Comparison of ENCODE assay signal across 8 cellular contexts in the genomic region with DNA sequence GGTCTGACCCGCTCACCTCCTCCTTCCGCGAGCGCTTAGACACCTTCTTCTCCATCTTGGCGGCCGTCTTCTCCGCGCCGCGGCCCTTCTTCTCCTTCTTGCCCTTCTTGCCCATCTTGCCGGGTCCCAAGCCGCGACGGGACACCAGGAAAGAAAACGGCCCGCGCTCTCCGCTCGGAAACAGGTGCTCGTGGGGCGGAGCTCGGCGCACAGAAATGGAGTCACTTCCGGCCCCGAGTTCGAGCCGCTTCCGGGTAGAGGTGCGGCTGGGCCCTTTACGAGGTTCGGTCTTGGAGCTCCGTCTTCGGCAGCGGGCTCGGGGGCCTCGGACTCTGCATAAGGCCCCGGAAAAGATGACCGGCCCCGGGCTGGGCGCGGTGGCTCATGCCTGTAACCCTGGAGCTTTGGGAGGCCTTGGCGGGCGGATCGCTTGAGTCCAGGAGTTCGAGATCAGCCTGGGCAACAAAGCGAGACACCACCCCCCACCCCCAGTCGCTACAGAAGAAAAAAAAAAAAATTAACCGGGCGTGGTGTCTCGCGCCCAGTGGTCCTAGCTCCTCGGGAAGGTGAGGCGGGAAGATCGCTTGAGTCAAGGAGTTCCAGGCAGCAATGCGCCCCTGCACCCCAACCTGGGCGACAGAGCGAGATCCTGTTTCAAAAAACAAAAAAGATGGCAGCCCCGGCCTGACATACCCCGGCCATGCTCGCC.
DNase-seq lines count a peak whose midpoint lies in the region; ATAC-seq and TF ChIP-seq lines count a peak whose summit lies in the region.

A gene (minus strand): TSS at position 211 of the 709 bp plus-strand sequence. CDS start 96 bp downstream, at position 115.

- TF ChIP-seq CTCF in 22Rv1 (IDR thresholded peaks at IDR 0.05): no peak

- H3K27me3 ChIP-seq in layer of hippocampus (ENCODE audit: control insufficient read depth, insufficient read depth, low read length): no peaks in the 10 kb centered on the region

- DNase-seq in NCI-H510A treated with DMSO at 0.1 percent for 48 hours (lab: John Stamatoyannopoulos, UW): peak; percentile 54
- peak; percentile 93 for DNase-seq in activated CD4-positive, alpha-beta T cell treated with anti-CD3 and anti-CD28 coated beads for 48 hours
- peak; percentile 69 to 83 (median 80) for DNase-seq in stimulated activated CD4-positive, alpha-beta T cell treated with anti-CD3 and anti-CD28 coated beads, Interleukin-1b, Interleukin-23, amount 100 ng/mL, for 24 hours (ENCODE audit: low read depth in 4 of 4, low spot score in 1 of 4)

- H3K27ac ChIP-seq in 22Rv1: peak within 1 kb of the TSS; percentile 79
- H3K27ac ChIP-seq in cingulate gyrus (ENCODE audit: low read depth, low read length): peak within 1 kb of the TSS; percentile 54
- H3K27ac ChIP-seq in layer of hippocampus (ENCODE audit: low read depth, low read length): peak within 1 kb of the TSS; percentile 62

- ATAC-seq in GM18511 (IDR thresholded peaks at IDR 0.05; ENCODE audit: unreplicated experiment) (peak; percentile 84), HG03060 (IDR thresholded peaks at IDR 0.05; ENCODE audit: low read depth, unreplicated experiment) (peak; percentile 70)

Comparison
In these comparisons a context has a peak if more than half of its experiments do, and no peak if none do; other contexts are left out.
1. Peak in every context shown above with its lines: DNase-seq, ATAC-seq and H3K27ac ChIP-seq.